In the genomic region with DNA sequence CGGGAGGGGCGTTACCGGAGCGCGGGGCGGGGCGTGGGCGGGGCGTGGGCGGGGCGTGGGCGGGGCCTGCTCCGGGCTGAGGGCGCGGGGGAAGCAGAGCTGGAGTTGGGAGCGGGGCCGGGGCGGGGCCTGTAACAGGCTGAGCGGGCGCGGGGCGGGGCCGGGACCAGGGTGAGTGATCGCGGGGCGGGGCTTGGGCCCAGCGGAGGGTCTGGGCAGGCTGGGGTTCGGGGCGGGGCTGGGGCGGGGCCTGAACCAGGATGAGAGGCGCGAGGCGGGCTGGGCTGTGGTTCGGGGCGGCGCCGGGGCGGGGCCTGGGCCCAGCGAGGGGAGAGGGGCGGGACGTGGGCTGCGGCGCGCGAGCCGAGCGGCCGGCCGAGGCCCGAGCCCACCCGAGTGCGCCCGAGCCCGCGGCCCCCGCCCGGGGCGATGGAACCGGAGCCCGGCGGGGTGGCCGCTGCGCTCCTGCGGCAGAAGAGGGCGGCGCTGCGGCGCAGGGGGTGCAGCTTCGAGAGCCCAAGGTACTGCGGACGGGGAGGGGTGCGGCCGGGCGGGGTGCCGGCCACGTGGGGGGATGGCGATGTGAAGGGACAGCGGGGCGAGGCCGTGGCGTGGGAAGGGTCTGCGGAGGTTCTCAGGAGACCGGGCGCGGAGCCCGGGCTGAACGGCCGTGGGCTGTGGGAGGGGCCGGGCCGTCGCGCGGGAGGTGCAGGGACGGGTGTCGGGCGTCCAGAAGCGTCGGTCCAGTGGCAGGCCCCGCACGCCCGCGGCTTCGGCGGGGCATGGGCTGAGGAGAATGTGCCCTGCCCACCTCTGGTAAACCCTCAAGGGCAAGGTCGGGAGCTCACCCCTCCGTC, we compare ENCODE assay signal across 7 cellular contexts. TPM values are rescaled to one million over a fixed set of nuclear protein-coding genes. Genes with fewer than 3 reads are reported as not detected.
A peak's percentile ranks its signal among the peaks of the same experiment; 100 is the strongest.
DNase-seq lines count a peak whose midpoint lies in the region; ATAC-seq lines count a peak whose summit lies in the region.

No MANE protein-coding gene starts in this region.

- DNase-seq in NCI-H446 (lab: John Stamatoyannopoulos, UW) (peak; percentile 42 to 85), left colon (peak; percentile 95 to 99)
- peak; percentile 95 for DNase-seq in activated CD4-positive, alpha-beta T cell treated with anti-CD3 and anti-CD28 coated beads for 48 hours
- DNase-seq in stimulated activated CD4-positive, alpha-beta T cell treated with anti-CD3 and anti-CD28 coated beads, Interleukin-1b, Interleukin-23, amount 100 ng/mL, for 1 hour (ENCODE audit: low read depth in 2 of 2) = peak; percentile 89 to 91

- ATAC-seq in GM18868 (IDR thresholded peaks at IDR 0.05; ENCODE audit: unreplicated experiment) (peak; percentile 63), HG03135 (IDR thresholded peaks at IDR 0.05; ENCODE audit: unreplicated experiment) (peak; percentile 33), left colon (peak; percentile 86)

- intact Hi-C loops in left colon (cut with DNase I, micrococcal nuclease) = no loop called here

- H3K27ac ChIP-seq in cingulate gyrus (ENCODE audit: low read depth, low read length) = peak overlapping the region; percentile 91

RNA-seq across cellular contexts. Expression of a gene that starts 39.5 kb away (rescaled TPM):
- 1 to 10 TPM; 6.0 to 7.3 TPM for total RNA-seq in left colon

Comparison
In these comparisons a context has a peak if more than half of its experiments do, and no peak if none do; other contexts are left out.
1. Peak in every context shown above with its lines: DNase-seq, ATAC-seq and H3K27ac ChIP-seq.
2. ATAC-seq: peak in every context shown above with its lines; median percentile 86 in left colon; 63 in GM18868; 33 in HG03135.